9 cellular contexts compared by ENCODE assay signal in the genomic region with DNA sequence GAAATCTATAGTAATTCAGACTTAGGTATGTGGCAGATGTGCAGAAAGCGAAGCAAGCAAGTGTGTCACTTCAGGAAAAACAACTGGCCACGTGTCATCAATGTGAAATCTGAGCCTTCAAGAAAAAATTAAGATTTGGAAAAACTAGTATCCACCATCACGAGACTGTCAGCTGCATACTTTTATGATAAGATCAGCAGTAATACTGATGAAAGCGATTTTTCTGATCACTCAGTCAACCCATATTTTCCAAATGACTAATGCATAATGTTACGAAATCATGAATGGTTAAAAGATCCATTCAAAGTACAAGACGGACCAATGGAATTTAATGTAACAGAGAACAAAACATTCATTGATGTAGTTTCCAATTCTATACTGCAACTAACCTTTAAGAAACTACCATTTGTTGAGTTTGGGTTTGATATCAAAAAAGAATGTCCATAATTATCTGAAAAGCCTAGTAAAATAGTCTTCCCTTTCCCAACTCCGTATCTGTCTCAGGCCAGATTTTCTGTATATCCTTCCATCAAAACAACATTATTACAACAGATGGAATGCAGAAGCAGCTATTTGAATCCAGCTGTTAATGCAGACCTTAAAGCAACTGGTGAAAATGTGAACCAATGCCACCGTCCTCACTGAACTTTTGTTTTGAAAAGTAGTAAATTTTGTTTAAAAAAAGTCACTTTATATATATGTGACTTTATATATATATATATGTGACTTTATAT. TPM values are rescaled to one million over a fixed set of nuclear protein-coding genes. Genes with fewer than 3 reads are reported as not detected.
DNase-seq lines count a peak whose midpoint lies in the region; ATAC-seq and TF ChIP-seq lines count a peak whose summit lies in the region.
"Had no signal": no experiment of that assay in that cellular context is flagged by ENCODE, and none has a peak within 500 bp of the region (broad histone marks: within the 10 kb centered on the region; RNA-seq: fewer than 3 reads in every experiment).

No MANE protein-coding gene starts in this region.

- TF ChIP-seq CTCF in RWPE2 (IDR thresholded peaks at IDR 0.05; ENCODE audit: poor library complexity, severe bottlenecking): no peak
- TF ChIP-seq CTCF in fibroblast of lung (conservative IDR thresholded peaks at IDR 0.05 in 1 of 2, IDR thresholded peaks at IDR 0.05 in 1 of 2; ENCODE audit: low read depth in 1 of 2, low read length in 2 of 2): no peak
- TF ChIP-seq CTCF in sigmoid colon (IDR thresholded peaks at IDR 0.05): no peak
- TF ChIP-seq CTCF in ovary (IDR thresholded peaks at IDR 0.05): no peak

- H3K9me3 ChIP-seq in RWPE2 (ENCODE audit: severe bottlenecking) (no peaks in the 10 kb centered on the region), fibroblast of lung (ENCODE audit: control insufficient read depth, insufficient read depth, low read depth, low read length) (no peaks in the 10 kb centered on the region), sigmoid colon (no peaks in the 10 kb centered on the region), ovary (no peaks in the 10 kb centered on the region)

- peak overlapping the region; percentile 44 for H3K4me2 ChIP-seq in fibroblast of lung (ENCODE audit: extremely low read depth, insufficient read depth, low read length)

- H2AFZ ChIP-seq in fibroblast of lung (ENCODE audit: low read length): no peak overlapping the region

- H3K27me3 ChIP-seq in RWPE2 (ENCODE audit: insufficient read depth, poor library complexity, severe bottlenecking): no peaks in the 10 kb centered on the region
- H3K27me3 ChIP-seq in fibroblast of lung (ENCODE audit: control insufficient read depth, insufficient read depth, low read length): no peaks in the 10 kb centered on the region
- no peaks in the 10 kb centered on the region for H3K27me3 ChIP-seq in sigmoid colon
- no peaks in the 10 kb centered on the region for H3K27me3 ChIP-seq in ovary

- no peaks in the 10 kb centered on the region for H4K20me1 ChIP-seq in fibroblast of lung (ENCODE audit: control insufficient read depth, extremely low read depth, insufficient read depth, low read length)

- WGBS in sigmoid colon, 2 donors: 68 to 81% methylated on average over 8 of the region's 8 CpGs
- WGBS in ovary, 3 donors: 52 to 60% (median 57%) methylated on average over 8 of the region's 8 CpGs

- H3K9ac ChIP-seq in fibroblast of lung (ENCODE audit: insufficient read depth, low read length): no peak overlapping the region

- H3K27ac ChIP-seq in RWPE2 (ENCODE audit: poor library complexity, severe bottlenecking) (peak overlapping the region; percentile 65), fibroblast of lung (ENCODE audit: insufficient read depth, low read length) (peak overlapping the region; percentile 78), sigmoid colon (peak overlapping the region; percentile 46 to 55 (median 52)), ovary (no peak overlapping the region)

- TF ChIP-seq EP300 in sigmoid colon (IDR thresholded peaks at IDR 0.05) (no peak), ovary (IDR thresholded peaks at IDR 0.05) (no peak)

- H3K4me1 ChIP-seq in RWPE2 (ENCODE audit: insufficient read depth, poor library complexity, severe bottlenecking) (peaks cover 10% of the 10 kb centered on the region), fibroblast of lung (ENCODE audit: control insufficient read depth, extremely low read depth, insufficient read depth, low read length) (peaks cover 6% of the 10 kb centered on the region), sigmoid colon (no peaks in the 10 kb centered on the region), ovary (ENCODE audit: insufficient read depth) (no peaks in the 10 kb centered on the region)

- peaks cover 81% of the 10 kb centered on the region for H3K36me3 ChIP-seq in RWPE2 (ENCODE audit: low read depth)
- peaks cover 12% of the 10 kb centered on the region for H3K36me3 ChIP-seq in fibroblast of lung (ENCODE audit: control insufficient read depth, insufficient read depth, low read length)
- peaks cover 3 to 86% (median 32%) of the 10 kb centered on the region in 4 donors for H3K36me3 ChIP-seq in sigmoid colon
- no peaks in the 10 kb centered on the region for H3K36me3 ChIP-seq in ovary

- H3K4me3 ChIP-seq in RWPE2 (ENCODE audit: severe bottlenecking) (no peak overlapping the region), fibroblast of lung (replicated peaks in 1 of 4; ENCODE audit: control extremely low read depth in 1 of 4, insufficient read depth in 1 of 4, low read depth in 3 of 4, low read length in 4 of 4) (peak overlapping the region in 1 of 4 experiments; percentile 10), sigmoid colon (no peak overlapping the region), ovary (no peak overlapping the region)

- TF ChIP-seq POLR2A in sigmoid colon (IDR thresholded peaks at IDR 0.05): no peak
- TF ChIP-seq POLR2A in ovary (IDR thresholded peaks at IDR 0.05): no peak

- peak; percentile 95 for DNase-seq in EL
- DNase-seq in RWPE2 (ENCODE audit: low spot score): no peak
- DNase-seq in fibroblast of lung (ENCODE audit: low read depth in 2 of 2): peak; percentile 91 to 96
- DNase-seq in sigmoid colon: no peak
- no peak for DNase-seq in iPS-NIHi7 (ENCODE audit: extremely low spot score)
- no peak for DNase-seq in ovary
- DNase-seq: NCI-H446 treated with DMSO at 0.1 percent for 48 hours had no signal

- intact Hi-C loops in sigmoid colon (cut with DNase I) (no loop called here), ovary (cut with DNase I) (no loop called here)

- no peaks in the 10 kb centered on the region for H3K79me2 ChIP-seq in fibroblast of lung (ENCODE audit: control insufficient read depth, insufficient read depth, low read length)

- peak; percentile 88 for ATAC-seq in RWPE2 (ENCODE audit: low read depth)
- no peak for ATAC-seq in GM18909 (IDR thresholded peaks at IDR 0.05; ENCODE audit: poor library complexity, unreplicated experiment)
- no peak for ATAC-seq in HG02588 (IDR thresholded peaks at IDR 0.05; ENCODE audit: unreplicated experiment)

RNA-seq across cellular contexts. Expression of a gene that starts 17.0 kb away (rescaled TPM):
- total RNA-seq in fibroblast of lung: 3.6 and 9.0 TPM in 2 replicates
- 1.4 and 1.5 TPM in 2 replicates for polyA plus RNA-seq in fibroblast of lung
- 1.1 and 1.5 TPM in 2 replicates for polyA plus RNA-seq in fibroblast of lung (2012)
- polyA minus RNA-seq in fibroblast of lung (ENCODE audit: low replicate concordance): 0.43 and 0.82 TPM in 2 replicates
- 10 to 100 TPM; 11.3 to 25.7 (median 18.1) TPM for total RNA-seq in sigmoid colon
- polyA plus RNA-seq in sigmoid colon: 1 to 10 TPM; 2.8 to 9.7 (median 3.6) TPM
- 10 to 100 TPM; 32.6 to 43.9 (median 36.8) TPM for total RNA-seq in ovary
- 10 to 100 TPM; 13.7 to 24.0 TPM for polyA plus RNA-seq in ovary

RNA-seq across cellular contexts. Expression of a gene that starts 30.5 kb away (rescaled TPM):
- total RNA-seq in fibroblast of lung (42.6 and 43.3 TPM in 2 replicates), sigmoid colon (10 to 100 TPM; 33.2 to 50.5 (median 42.7) TPM), ovary (10 to 100 TPM; 25.8 to 70.1 (median 62.6) TPM)
- polyA plus RNA-seq in fibroblast of lung (54.1 and 61.8 TPM in 2 replicates), sigmoid colon (10 to 100 TPM in 2 of 3 donors, 1 to 10 TPM in 1; 7.6 to 19.3 (median 10.8) TPM), ovary (10 to 100 TPM; 27.8 to 52.3 TPM)
- polyA plus RNA-seq in fibroblast of lung (2012): 44.2 and 54.7 TPM in 2 replicates
- 42.8 and 193 TPM in 2 replicates for polyA minus RNA-seq in fibroblast of lung (ENCODE audit: low replicate concordance)

Comparison
In these comparisons a context has a peak if more than half of its experiments do, and no peak if none do; other contexts are left out.
1. DNase-seq: peak in EL (single experiment) and fibroblast of lung (2 of 2); none in RWPE2 (single experiment), sigmoid colon (single experiment), iPS-NIHi7 (single experiment) and ovary (0 of 5).
2. H3K27ac ChIP-seq: peak in RWPE2 (single experiment), fibroblast of lung (single experiment) and sigmoid colon (4 of 4); none in ovary (0 of 2).